ENCODE assay signal across 8 cellular contexts in the genomic region with DNA sequence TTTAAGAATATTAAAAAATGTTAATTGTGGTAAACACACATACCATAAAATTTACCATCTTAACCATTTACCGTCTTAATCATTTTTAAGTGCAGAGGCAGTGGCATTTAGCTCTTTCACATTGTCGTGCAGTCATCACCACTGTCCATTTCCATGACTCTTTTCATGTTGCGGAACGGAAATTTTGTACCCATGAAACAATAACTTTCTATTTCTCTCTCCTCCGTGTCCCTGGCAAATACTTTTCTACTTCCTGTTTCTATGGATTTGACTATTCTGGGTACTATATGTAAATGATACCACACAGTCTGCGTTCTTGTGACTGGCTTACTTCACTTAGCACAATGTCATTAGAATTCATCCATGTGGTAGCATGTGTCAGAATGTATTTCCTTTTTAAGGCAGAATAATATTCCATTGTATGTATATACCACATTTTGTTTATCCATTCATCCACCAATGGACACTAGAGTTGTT. TPM values are rescaled to one million over a fixed set of nuclear protein-coding genes. Genes with fewer than 3 reads are reported as not detected.
DNase-seq lines count a peak whose midpoint lies in the region; FAIRE-seq and TF ChIP-seq lines count a peak whose summit lies in the region.

No MANE protein-coding gene starts in this region.

- H3K4me3 Mint-ChIP-seq in immature natural killer cell, result peak overlapping the region in 3 of 5 donors; percentile 29 to 65 (median 41)

- H3K9me2 ChIP-seq in PC-9 (ENCODE audit: insufficient read depth), result no peaks in the 10 kb centered on the region

- H3K79me2 ChIP-seq in PC-9 (ENCODE audit: low read depth), result peaks cover 100% of the 10 kb centered on the region

- peaks cover 66% of the 10 kb centered on the region for H3K4me1 ChIP-seq in PC-9 (replicated peaks; ENCODE audit: insufficient read depth)

- H3K27me3 ChIP-seq in PC-9 (ENCODE audit: insufficient read depth, low read depth), result no peaks in the 10 kb centered on the region

- H3K9me3 Mint-ChIP-seq in immature natural killer cell, result no peaks in the 10 kb centered on the region

- CTCF ChIA-PET in PC-9 (lab: Charles Lee), result no interaction called here

- no peaks in the 10 kb centered on the region for H3K36me3 Mint-ChIP-seq in immature natural killer cell

- intact Hi-C loops in PC-9 (cut with micrococcal nuclease; ENCODE audit: unreplicated experiment), result no loop called here

- DNase-seq in GM12891 (ENCODE audit: insufficient read length, low spot score), result no peak
- peak; percentile 82 for DNase-seq in H4 (ENCODE audit: low spot score)
- no peak for DNase-seq in PC-9
- no peak for DNase-seq in immature natural killer cell
- no peak for DNase-seq in T1000 (lab: John Stamatoyannopoulos, UW)
- no peak for DNase-seq in cerebellum (ENCODE audit: low spot score)
- DNase-seq in NCI-H128 (lab: John Stamatoyannopoulos, UW; ENCODE audit: unreplicated experiment), result no peak
- no peak for DNase-seq in NK-92 (lab: John Stamatoyannopoulos, UW; ENCODE audit: unreplicated experiment)

- H3K36me3 ChIP-seq in PC-9 (ENCODE audit: low read depth), result 0 out of 2 replicates have a peak, but pooled peaks cover 5% of the 10 kb centered on the region

- FAIRE-seq in GM12891 (lab: Jason Lieb, UNC), result peak; percentile 84

- peaks cover 35% of the 10 kb centered on the region for H3F3A ChIP-seq in PC-9 (ENCODE audit: insufficient read depth, low read depth)

- no peak overlapping the region for H2AFZ ChIP-seq in PC-9

- peaks cover 3% of the 10 kb centered on the region; the same call in 1 of the 2 replicates for H4K20me1 ChIP-seq in PC-9 (ENCODE audit: insufficient read depth)

- H3K9me3 ChIP-seq in PC-9 (ENCODE audit: insufficient read depth, low read depth), result peaks cover 7% of the 10 kb centered on the region; the same call in 1 of the 2 replicates

- no peak for TF ChIP-seq CTCF in PC-9 (conservative IDR thresholded peaks at IDR 0.05)

- POLR2A ChIA-PET in PC-9 (lab: Charles Lee; ENCODE audit: unreplicated experiment), result no interaction called here

- peak overlapping the region; percentile 76 for H3K27ac ChIP-seq in PC-9

- H3K27ac Mint-ChIP-seq in immature natural killer cell, result no peak overlapping the region

- H3K4me2 ChIP-seq in PC-9, result peak overlapping the region; percentile 48

- no peak overlapping the region for H3K4me3 ChIP-seq in PC-9

- peaks cover 38 to 59% of the 10 kb centered on the region in 2 donors for H3K4me1 Mint-ChIP-seq in immature natural killer cell

- no peak for TF ChIP-seq POLR2A in GM12891 (IDR thresholded peaks at IDR 0.05; ENCODE audit: low read depth, low read length)

- BruUV-seq in PC-9 (replicated peaks; lab: Mats Ljungman, UMichigan), result no TSS peak

- H3K27me3 Mint-ChIP-seq in immature natural killer cell (ENCODE audit: low read depth in 3 of 3), result peaks cover 0 to 3% (median 2%) of the 10 kb centered on the region in 3 donors

TF ChIP-seq in GM12891, 5 proteins besides CTCF, POLR2A, EP300 and RAD21:
- TF ChIP-seq POU2F2 (IDR thresholded peaks at IDR 0.05; ENCODE audit: low read depth, low read length) (peak; percentile 42; the same call in 1 of the 2 replicates), SPI1 (IDR thresholded peaks at IDR 0.05; ENCODE audit: low read depth, low read length) (peak; percentile 48), PAX5 (IDR thresholded peaks at IDR 0.05; ENCODE audit: insufficient read depth, low read length, severe bottlenecking) (no peak), TAF1 (IDR thresholded peaks at IDR 0.05; ENCODE audit: low read depth, low read length) (no peak), POLR2AphosphoS5 (IDR thresholded peaks at IDR 0.05; ENCODE audit: low read depth, low read length) (no peak)

RNA-seq across cellular contexts. Expression of gene AKAP13, which starts 27.9 kb away (rescaled TPM):
- polyA plus RNA-seq in GM12891 (2012; ENCODE audit: low read depth, missing spikeins), result 46.1 TPM
- total RNA-seq in H4 (2014; rRNA removed; shearing (Covaris generic)), result 13.8 and 16.6 TPM in 2 replicates
- 78.3 and 82.5 TPM in 2 replicates for total RNA-seq in PC-9 (2021)
- polyA plus RNA-seq in immature natural killer cell, result 100 to 1,000 TPM; 104 to 327 (median 112) TPM
- 96.0 TPM for total RNA-seq in cerebellum
